3 cellular contexts compared by ENCODE assay signal in genomic region chr9:11708899-11709298, GRCh38.
"Had no signal": no experiment of that assay in that cellular context is flagged by ENCODE, and none has a peak within 500 bp of the region (broad histone marks: within the 10 kb centered on the region; RNA-seq: fewer than 3 reads in every experiment).

No MANE protein-coding gene starts in this region.

- ATAC-seq: GM12878 had no signal

- H3K4me3 ChIP-seq: GM12878 had no signal

- DNase-seq: GDM1, GF-D8 had no signal
